9 cellular contexts compared by ENCODE assay signal in the genomic region with DNA sequence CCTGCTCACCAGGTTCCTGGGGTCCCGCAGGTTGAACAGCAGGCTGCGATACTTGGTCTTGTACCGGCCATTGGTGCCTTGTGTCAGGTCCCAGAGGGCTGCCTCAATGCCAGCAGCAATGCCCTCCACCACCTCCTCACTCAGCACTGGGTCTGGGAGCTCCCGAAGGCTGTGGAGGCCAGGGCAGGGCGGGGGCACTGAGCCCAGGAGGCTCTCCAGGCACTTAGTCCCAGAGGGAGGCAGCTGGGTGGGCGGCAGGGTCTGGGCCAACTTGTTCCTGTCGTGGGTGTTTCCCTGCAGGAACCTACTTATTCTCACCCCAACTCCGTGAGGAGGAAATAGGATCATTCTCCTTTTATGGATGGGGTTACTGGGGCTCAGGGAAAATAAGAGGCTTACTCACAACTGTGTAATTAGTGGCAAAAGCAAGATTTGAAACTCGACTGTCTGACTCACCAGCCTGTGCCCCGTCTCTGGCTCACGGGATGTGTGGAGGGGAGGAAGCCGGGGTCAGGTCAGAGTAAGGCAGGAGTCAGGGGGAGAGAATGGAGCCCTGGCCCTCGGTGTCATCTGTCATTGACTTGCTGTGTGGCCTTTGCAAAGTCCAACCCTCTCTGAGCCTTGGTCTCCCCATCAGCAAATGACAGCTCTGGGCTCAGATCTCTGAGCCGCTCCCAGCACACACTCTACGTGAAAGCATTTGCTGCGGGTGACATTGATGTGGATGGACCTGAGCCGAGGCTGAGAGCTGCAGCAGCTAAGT. TPM values are rescaled to one million over a fixed set of nuclear protein-coding genes. Genes with fewer than 3 reads are reported as not detected.
DNase-seq lines count a peak whose midpoint lies in the region; ATAC-seq, FAIRE-seq and TF ChIP-seq lines count a peak whose summit lies in the region.
"Had no signal": no experiment of that assay in that cellular context is flagged by ENCODE, and none has a peak within 500 bp of the region (broad histone marks: within the 10 kb centered on the region; RNA-seq: fewer than 3 reads in every experiment).

No MANE protein-coding gene starts in this region.

- FAIRE-seq in urothelium cell line (lab: Jason Lieb, UNC) = peak; percentile 23

- H3K4me1 Mint-ChIP-seq in activated T-cell treated with anti-CD3 and anti-CD28 coated beads, Interleukin-2, amount 50 U/mL, for 4 hours (ENCODE audit: low read depth) = peaks cover 9% of the 10 kb centered on the region

- H3K36me3 Mint-ChIP-seq in activated T-cell treated with anti-CD3 and anti-CD28 coated beads, Interleukin-2, amount 50 U/mL, for 4 hours (ENCODE audit: insufficient read depth) = no peaks in the 10 kb centered on the region

- H3K4me3 ChIP-seq in kidney epithelial cell (ENCODE audit: low read depth, low read length) = peak overlapping the region; percentile 44

- H3K9me3 Mint-ChIP-seq in activated T-cell treated with anti-CD3 and anti-CD28 coated beads, Interleukin-2, amount 50 U/mL, for 4 hours = no peaks in the 10 kb centered on the region

- H3K4me3 Mint-ChIP-seq in activated T-cell treated with anti-CD3 and anti-CD28 coated beads, Interleukin-2, amount 50 U/mL, for 4 hours = no peak overlapping the region

- TF ChIP-seq CTCF in kidney epithelial cell (IDR thresholded peaks at IDR 0.05; ENCODE audit: insufficient read depth, low read length, poor library complexity, severe bottlenecking) = no peak

- H3K27me3 ChIP-seq in kidney epithelial cell (ENCODE audit: control insufficient read depth, insufficient read depth, low read length) = no peaks in the 10 kb centered on the region

- no peaks in the 10 kb centered on the region for H3K36me3 ChIP-seq in kidney epithelial cell (ENCODE audit: control insufficient read depth, insufficient read depth, low read length)

- DNase-seq in stimulated activated naive CD4-positive, alpha-beta T cell treated with Interleukin-2 at 50 U/mL for 16 hours (lab: John Stamatoyannopoulos, UW) = peak; percentile 19
- no peak for DNase-seq in stimulated activated naive CD4-positive, alpha-beta T cell (lab: John Stamatoyannopoulos, UW)
- no peak for DNase-seq in activated T-cell treated with anti-CD3 and anti-CD28 coated beads, Interleukin-2, amount 50 U/mL, for 4 hours
- DNase-seq in kidney epithelial cell (ENCODE audit: low read depth) = peak; percentile 82
- DNase-seq in urothelium cell line (ENCODE audit: low spot score) = peak; percentile 69
- DNase-seq in DMS 273 (lab: John Stamatoyannopoulos, UW; ENCODE audit: unreplicated experiment) = no peak
- DNase-seq: activated CD4-positive, alpha-beta T cell treated with anti-CD3 and anti-CD28 coated beads, Interleukin-2, amount 50 U/mL, for 1 hour had no signal

- peaks cover 3% of the 10 kb centered on the region for H3K27me3 Mint-ChIP-seq in activated T-cell treated with anti-CD3 and anti-CD28 coated beads, Interleukin-2, amount 50 U/mL, for 4 hours (ENCODE audit: low read depth)

- peak; percentile 81 to 92 for ATAC-seq in activated T-cell treated with anti-CD3 and anti-CD28 coated beads, Interleukin-2, amount 50 U/mL, for 4 hours
- ATAC-seq in HG03025 (IDR thresholded peaks at IDR 0.05; ENCODE audit: low FRiP score, unreplicated experiment) (no peak), GM18502 (IDR thresholded peaks at IDR 0.05; ENCODE audit: poor library complexity, unreplicated experiment) (no peak)

RNA-seq across cellular contexts. Expression of a gene that starts 17.2 kb away (rescaled TPM):
- under 1 TPM in 1 of 3 donors, not detected in 2; 0.14 TPM for total RNA-seq in activated T-cell treated with anti-CD3 and anti-CD28 coated beads, Interleukin-2, amount 50 U/mL, for 4 hours
- total RNA-seq in kidney epithelial cell = 29.4 and 31.8 TPM in 2 replicates

RNA-seq across cellular contexts. Expression of a gene that starts 34.5 kb away (rescaled TPM):
- under 1 TPM; 0.18 to 0.68 (median 0.65) TPM for total RNA-seq in activated T-cell treated with anti-CD3 and anti-CD28 coated beads, Interleukin-2, amount 50 U/mL, for 4 hours
- 1.5 and 2.6 TPM in 2 replicates for total RNA-seq in kidney epithelial cell

Comparison
In these comparisons a context has a peak if more than half of its experiments do, and no peak if none do; other contexts are left out.
1. DNase-seq: peak in stimulated activated naive CD4-positive, alpha-beta T cell treated with Interleukin-2 at 50 U/mL for 16 hours (single experiment), kidney epithelial cell (single experiment) and urothelium cell line (single experiment); none in stimulated activated naive CD4-positive, alpha-beta T cell (0 of 6), activated T-cell treated with anti-CD3 and anti-CD28 coated beads, Interleukin-2, amount 50 U/mL, for 4 hours (single experiment) and DMS 273 (single experiment).
2. ATAC-seq: peak in activated T-cell treated with anti-CD3 and anti-CD28 coated beads, Interleukin-2, amount 50 U/mL, for 4 hours (2 of 2); none in HG03025 (single experiment) and GM18502 (single experiment).
3. RNA of a gene that starts 17.2 kb away (total RNA-seq): 29.4 to 31.8 TPM in kidney epithelial cell; 0.14 TPM in activated T-cell treated with anti-CD3 and anti-CD28 coated beads, Interleukin-2, amount 50 U/mL, for 4 hours; every median in the first group is over 10 times any median in the second.